ENCODE assay signal across 24 cellular contexts in genomic region chr1:91771717-91772116, GRCh38.
"Had no signal": no experiment of that assay in that cellular context is flagged by ENCODE, and none has a peak within 500 bp of the region (broad histone marks: within the 10 kb centered on the region; RNA-seq: fewer than 3 reads in every experiment).

No MANE protein-coding gene starts in this region.

- H3K27ac ChIP-seq: left ventricle myocardium inferior, parathyroid adenoma, right atrium auricular region, skin epidermis, stomach, testis, thyroid gland, transverse colon had no signal

- H3K36me3 Mint-ChIP-seq: mesothelial cell of epicardium; naive B cell; stimulated activated naive B cell treated with anti-CD40 and anti-IgM and Interleukin-4, amounts not matched to agents 10 μg/mL and 1 μg/mL and 100 μg/mL, for 72 hours had no signal

- H3K27me3 ChIP-seq: right atrium auricular region, stomach, testis, thyroid gland, transverse colon, upper lobe of left lung had no signal

- H3K79me2 ChIP-seq: parathyroid adenoma had no signal

- H3K4me1 Mint-ChIP-seq: mesothelial cell of epicardium, naive B cell had no signal

- H3K4me3 ChIP-seq: left ventricle myocardium inferior, lung, right atrium auricular region, skin epidermis, stomach, testis, thyroid gland, transverse colon, upper lobe of left lung had no signal

- DNase-seq: head of caudate nucleus; hippocampal formation; islet precursor cell; left ventricle myocardium inferior; mesendoderm; naive B cell; nucleus accumbens; stimulated activated CD4-positive, alpha-beta T cell treated with anti-CD3 and anti-CD28 coated beads, Interleukin-12 subunit alpha, Interleukin-12 subunit beta, amount 100 ng/mL, for 4 hours; stimulated activated CD4-positive, alpha-beta T cell treated with anti-CD3 and anti-CD28 coated beads, Interleukin-15, amount 100 ng/mL, for 24 hours; stimulated activated CD4-positive, alpha-beta T cell treated with anti-CD3 and anti-CD28 coated beads, Interleukin-2, amount 100 ng/mL, for 24 hours; stimulated activated CD4-positive, alpha-beta T cell treated with anti-CD3 and anti-CD28 coated beads, Interleukin-4, amount 100 ng/mL, for 1 hour; stimulated activated naive B cell treated with anti-CD40 and anti-IgM and Interleukin-4, amounts not matched to agents 10 μg/mL and 1 μg/mL and 100 μg/mL, for 72 hours; stimulated activated naive CD8-positive, alpha-beta T cell treated with anti-CD3 and anti-CD28 coated beads, Interleukin-15, Interleukin-2, amounts not matched to agents 100 U/mL and 50 U/mL, for 24 hours; stomach; testis; thyroid gland; transverse colon; upper lobe of left lung had no signal

- H3K9me3 ChIP-seq: left ventricle myocardium inferior, right atrium auricular region, stomach, testis, thyroid gland, transverse colon, upper lobe of left lung had no signal

- H2AFZ ChIP-seq: parathyroid adenoma had no signal

- H3K9ac ChIP-seq: parathyroid adenoma had no signal

- ATAC-seq: sciatic nerve; stimulated activated naive B cell treated with anti-CD40 and anti-IgM and Interleukin-4, amounts not matched to agents 10 μg/mL and 1 μg/mL and 100 μg/mL, for 72 hours; stimulated activated naive CD8-positive, alpha-beta T cell treated with anti-CD3 and anti-CD28 coated beads, Interleukin-15, Interleukin-2, amounts not matched to agents 100 U/mL and 50 U/mL, for 24 hours had no signal

- H3K9me3 Mint-ChIP-seq: mesothelial cell of epicardium, naive B cell had no signal

- H3K4me3 Mint-ChIP-seq: mesothelial cell of epicardium; naive B cell; stimulated activated naive B cell treated with anti-CD40 and anti-IgM and Interleukin-4, amounts not matched to agents 10 μg/mL and 1 μg/mL and 100 μg/mL, for 72 hours had no signal

- H3K36me3 ChIP-seq: left ventricle myocardium inferior, right atrium auricular region, thyroid gland, transverse colon, upper lobe of left lung had no signal

- H3K4me1 ChIP-seq: parathyroid adenoma, upper lobe of left lung had no signal

- H3K27ac Mint-ChIP-seq: mesothelial cell of epicardium; naive B cell; stimulated activated naive B cell treated with anti-CD40 and anti-IgM and Interleukin-4, amounts not matched to agents 10 μg/mL and 1 μg/mL and 100 μg/mL, for 72 hours had no signal
